ENCODE assay signal across 1 cellular context in the genomic region with DNA sequence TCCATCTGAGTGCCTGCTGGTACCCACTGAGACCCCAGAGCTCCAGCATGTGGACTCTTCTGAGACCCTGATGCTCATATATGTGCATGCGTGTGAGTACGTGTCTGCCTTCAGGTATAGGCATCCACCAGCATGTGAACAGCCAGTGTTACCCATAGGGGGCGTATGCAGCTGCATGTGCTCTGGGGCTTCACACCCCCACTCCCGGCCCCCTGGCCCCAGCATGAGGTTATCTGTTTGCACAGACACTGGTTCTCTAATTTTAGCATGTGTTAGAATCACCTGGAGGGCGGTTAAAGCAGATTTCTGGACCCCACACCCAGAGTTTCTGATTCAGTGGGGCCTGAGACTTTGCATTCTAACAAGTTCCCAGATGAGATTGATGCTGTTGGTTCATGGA.
TF ChIP-seq lines count a peak whose summit lies in the region.

No MANE protein-coding gene starts in this region.

TF ChIP-seq in K562, 482 proteins besides CTCF, POLR2A, EP300 and RAD21 (continued from another document and continues in another):
- TF ChIP-seq, protein P1, sequence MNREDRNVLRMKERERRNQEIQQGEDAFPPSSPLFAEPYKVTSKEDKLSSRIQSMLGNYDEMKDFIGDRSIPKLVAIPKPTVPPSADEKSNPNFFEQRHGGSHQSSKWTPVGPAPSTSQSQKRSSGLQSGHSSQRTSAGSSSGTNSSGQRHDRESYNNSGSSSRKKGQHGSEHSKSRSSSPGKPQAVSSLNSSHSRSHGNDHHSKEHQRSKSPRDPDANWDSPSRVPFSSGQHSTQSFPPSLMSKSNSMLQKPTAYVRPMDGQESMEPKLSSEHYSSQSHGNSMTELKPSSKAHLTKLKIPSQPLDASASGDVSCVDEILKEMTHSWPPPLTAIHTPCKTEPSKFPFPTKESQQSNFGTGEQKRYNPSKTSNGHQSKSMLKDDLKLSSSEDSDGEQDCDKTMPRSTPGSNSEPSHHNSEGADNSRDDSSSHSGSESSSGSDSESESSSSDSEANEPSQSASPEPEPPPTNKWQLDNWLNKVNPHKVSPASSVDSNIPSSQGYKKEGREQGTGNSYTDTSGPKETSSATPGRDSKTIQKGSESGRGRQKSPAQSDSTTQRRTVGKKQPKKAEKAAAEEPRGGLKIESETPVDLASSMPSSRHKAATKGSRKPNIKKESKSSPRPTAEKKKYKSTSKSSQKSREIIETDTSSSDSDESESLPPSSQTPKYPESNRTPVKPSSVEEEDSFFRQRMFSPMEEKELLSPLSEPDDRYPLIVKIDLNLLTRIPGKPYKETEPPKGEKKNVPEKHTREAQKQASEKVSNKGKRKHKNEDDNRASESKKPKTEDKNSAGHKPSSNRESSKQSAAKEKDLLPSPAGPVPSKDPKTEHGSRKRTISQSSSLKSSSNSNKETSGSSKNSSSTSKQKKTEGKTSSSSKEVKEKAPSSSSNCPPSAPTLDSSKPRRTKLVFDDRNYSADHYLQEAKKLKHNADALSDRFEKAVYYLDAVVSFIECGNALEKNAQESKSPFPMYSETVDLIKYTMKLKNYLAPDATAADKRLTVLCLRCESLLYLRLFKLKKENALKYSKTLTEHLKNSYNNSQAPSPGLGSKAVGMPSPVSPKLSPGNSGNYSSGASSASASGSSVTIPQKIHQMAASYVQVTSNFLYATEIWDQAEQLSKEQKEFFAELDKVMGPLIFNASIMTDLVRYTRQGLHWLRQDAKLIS (CRISPR knock-in tag; IDR thresholded peaks at IDR 0.05) = no peak
- TF ChIP-seq KDM1A (IDR thresholded peaks at IDR 0.05) (peak; percentile 84 to 92), U2AF2 (optimal IDR thresholded peaks at IDR 0.05; ENCODE audit: low read depth, low read length) (no peak), SRSF3 (IDR thresholded peaks at IDR 0.05; ENCODE audit: insufficient read depth, low read length) (no peak), TAF9B (IDR thresholded peaks at IDR 0.05; ENCODE audit: partially characterized antibody) (no peak), NFYB (IDR thresholded peaks at IDR 0.05; ENCODE audit: extremely low read depth, insufficient read length) (no peak), TRIM24 (IDR thresholded peaks at IDR 0.05) (0 out of 4 replicates have a peak, but pooled peaks of 1 of the 2 experiments have one; percentile 36), ZNF785 (CRISPR knock-in tag; IDR thresholded peaks at IDR 0.05) (no peak), POLR2AphosphoS5 (IDR thresholded peaks at IDR 0.05; ENCODE audit: control insufficient read depth, insufficient read depth, low read depth, low read length) (peak; percentile 66), SRF (CRISPR knock-in tag; IDR thresholded peaks at IDR 0.05) (peak in 1 of 2 experiments; percentile 42; a peak in 1 of 4 replicates), MCM2 (IDR thresholded peaks at IDR 0.05; ENCODE audit: low read depth) (no peak), PHF20 (IDR thresholded peaks at IDR 0.05; ENCODE audit: partially characterized antibody) (no peak), PRPF4 (IDR thresholded peaks at IDR 0.05; ENCODE audit: insufficient read depth, low read depth, low read length, poor library complexity, severe bottlenecking) (no peak), SUPT5H (IDR thresholded peaks at IDR 0.05) (no peak), BCOR (IDR thresholded peaks at IDR 0.05) (no peak), SPI1 (IDR thresholded peaks at IDR 0.05; ENCODE audit: borderline replicate concordance, low read depth, low read length) (no peak), ESRRA (IDR thresholded peaks at IDR 0.05; ENCODE audit: borderline replicate concordance, low read depth) (no peak; the same call in 1 of the 2 replicates), POLR3A (IDR thresholded peaks at IDR 0.05; ENCODE audit: borderline replicate concordance, extremely low read depth, insufficient read depth, insufficient read length) (no peak), ETS2 (tag; IDR thresholded peaks at IDR 0.05; ENCODE audit: borderline replicate concordance, poor library complexity, severe bottlenecking) (no peak)
- TF ChIP-seq, protein P2, sequence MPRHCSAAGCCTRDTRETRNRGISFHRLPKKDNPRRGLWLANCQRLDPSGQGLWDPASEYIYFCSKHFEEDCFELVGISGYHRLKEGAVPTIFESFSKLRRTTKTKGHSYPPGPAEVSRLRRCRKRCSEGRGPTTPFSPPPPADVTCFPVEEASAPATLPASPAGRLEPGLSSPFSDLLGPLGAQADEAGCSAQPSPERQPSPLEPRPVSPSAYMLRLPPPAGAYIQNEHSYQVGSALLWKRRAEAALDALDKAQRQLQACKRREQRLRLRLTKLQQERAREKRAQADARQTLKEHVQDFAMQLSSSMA (CRISPR knock-in tag; IDR thresholded peaks at IDR 0.05) = no peak
- TF ChIP-seq, protein P3, sequence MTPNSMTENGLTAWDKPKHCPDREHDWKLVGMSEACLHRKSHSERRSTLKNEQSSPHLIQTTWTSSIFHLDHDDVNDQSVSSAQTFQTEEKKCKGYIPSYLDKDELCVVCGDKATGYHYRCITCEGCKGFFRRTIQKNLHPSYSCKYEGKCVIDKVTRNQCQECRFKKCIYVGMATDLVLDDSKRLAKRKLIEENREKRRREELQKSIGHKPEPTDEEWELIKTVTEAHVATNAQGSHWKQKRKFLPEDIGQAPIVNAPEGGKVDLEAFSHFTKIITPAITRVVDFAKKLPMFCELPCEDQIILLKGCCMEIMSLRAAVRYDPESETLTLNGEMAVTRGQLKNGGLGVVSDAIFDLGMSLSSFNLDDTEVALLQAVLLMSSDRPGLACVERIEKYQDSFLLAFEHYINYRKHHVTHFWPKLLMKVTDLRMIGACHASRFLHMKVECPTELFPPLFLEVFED (CRISPR knock-in tag; conservative IDR thresholded peaks at IDR 0.05) = no peak
- TF ChIP-seq, protein P4, sequence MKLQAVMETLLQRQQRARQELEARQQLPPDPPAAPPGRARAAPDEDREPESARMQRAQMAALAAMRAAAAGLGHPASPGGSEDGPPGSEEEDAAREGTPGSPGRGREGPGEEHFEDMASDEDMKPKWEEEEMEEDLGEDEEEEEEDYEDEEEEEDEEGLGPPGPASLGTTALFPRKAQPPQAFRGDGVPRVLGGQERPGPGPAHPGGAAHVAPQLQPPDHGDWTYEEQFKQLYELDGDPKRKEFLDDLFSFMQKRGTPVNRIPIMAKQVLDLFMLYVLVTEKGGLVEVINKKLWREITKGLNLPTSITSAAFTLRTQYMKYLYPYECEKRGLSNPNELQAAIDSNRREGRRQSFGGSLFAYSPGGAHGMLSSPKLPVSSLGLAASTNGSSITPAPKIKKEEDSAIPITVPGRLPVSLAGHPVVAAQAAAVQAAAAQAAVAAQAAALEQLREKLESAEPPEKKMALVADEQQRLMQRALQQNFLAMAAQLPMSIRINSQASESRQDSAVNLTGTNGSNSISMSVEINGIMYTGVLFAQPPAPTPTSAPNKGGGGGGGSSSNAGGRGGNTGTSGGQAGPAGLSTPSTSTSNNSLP (IDR thresholded peaks at IDR 0.05; ENCODE audit: borderline replicate concordance, low read depth, low read length) = no peak
- TF ChIP-seq, protein P5, sequence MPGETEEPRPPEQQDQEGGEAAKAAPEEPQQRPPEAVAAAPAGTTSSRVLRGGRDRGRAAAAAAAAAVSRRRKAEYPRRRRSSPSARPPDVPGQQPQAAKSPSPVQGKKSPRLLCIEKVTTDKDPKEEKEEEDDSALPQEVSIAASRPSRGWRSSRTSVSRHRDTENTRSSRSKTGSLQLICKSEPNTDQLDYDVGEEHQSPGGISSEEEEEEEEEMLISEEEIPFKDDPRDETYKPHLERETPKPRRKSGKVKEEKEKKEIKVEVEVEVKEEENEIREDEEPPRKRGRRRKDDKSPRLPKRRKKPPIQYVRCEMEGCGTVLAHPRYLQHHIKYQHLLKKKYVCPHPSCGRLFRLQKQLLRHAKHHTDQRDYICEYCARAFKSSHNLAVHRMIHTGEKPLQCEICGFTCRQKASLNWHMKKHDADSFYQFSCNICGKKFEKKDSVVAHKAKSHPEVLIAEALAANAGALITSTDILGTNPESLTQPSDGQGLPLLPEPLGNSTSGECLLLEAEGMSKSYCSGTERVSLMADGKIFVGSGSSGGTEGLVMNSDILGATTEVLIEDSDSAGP (CRISPR knock-in tag; IDR thresholded peaks at IDR 0.05) = no peak
- TF ChIP-seq, protein P6, sequence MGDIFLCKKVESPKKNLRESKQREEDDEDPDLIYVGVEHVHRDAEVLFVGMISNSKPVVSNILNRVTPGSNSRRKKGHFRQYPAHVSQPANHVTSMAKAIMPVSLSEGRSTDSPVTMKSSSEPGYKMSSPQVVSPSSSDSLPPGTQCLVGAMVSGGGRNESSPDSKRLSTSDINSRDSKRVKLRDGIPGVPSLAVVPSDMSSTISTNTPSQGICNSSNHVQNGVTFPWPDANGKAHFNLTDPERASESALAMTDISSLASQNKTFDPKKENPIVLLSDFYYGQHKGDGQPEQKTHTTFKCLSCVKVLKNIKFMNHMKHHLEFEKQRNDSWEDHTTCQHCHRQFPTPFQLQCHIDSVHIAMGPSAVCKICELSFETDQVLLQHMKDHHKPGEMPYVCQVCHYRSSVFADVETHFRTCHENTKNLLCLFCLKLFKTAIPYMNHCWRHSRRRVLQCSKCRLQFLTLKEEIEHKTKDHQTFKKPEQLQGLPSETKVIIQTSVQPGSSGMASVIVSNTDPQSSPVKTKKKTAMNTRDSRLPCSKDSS (IDR thresholded peaks at IDR 0.05; ENCODE audit: low read depth, partially characterized antibody) = no peak
- TF ChIP-seq, protein P7, sequence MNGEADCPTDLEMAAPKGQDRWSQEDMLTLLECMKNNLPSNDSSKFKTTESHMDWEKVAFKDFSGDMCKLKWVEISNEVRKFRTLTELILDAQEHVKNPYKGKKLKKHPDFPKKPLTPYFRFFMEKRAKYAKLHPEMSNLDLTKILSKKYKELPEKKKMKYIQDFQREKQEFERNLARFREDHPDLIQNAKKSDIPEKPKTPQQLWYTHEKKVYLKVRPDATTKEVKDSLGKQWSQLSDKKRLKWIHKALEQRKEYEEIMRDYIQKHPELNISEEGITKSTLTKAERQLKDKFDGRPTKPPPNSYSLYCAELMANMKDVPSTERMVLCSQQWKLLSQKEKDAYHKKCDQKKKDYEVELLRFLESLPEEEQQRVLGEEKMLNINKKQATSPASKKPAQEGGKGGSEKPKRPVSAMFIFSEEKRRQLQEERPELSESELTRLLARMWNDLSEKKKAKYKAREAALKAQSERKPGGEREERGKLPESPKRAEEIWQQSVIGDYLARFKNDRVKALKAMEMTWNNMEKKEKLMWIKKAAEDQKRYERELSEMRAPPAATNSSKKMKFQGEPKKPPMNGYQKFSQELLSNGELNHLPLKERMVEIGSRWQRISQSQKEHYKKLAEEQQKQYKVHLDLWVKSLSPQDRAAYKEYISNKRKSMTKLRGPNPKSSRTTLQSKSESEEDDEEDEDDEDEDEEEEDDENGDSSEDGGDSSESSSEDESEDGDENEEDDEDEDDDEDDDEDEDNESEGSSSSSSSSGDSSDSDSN (IDR thresholded peaks at IDR 0.05; ENCODE audit: borderline replicate concordance in 1 of 2, low read depth in 2 of 2, low read length in 2 of 2) = no peak
- TF ChIP-seq, protein P8, sequence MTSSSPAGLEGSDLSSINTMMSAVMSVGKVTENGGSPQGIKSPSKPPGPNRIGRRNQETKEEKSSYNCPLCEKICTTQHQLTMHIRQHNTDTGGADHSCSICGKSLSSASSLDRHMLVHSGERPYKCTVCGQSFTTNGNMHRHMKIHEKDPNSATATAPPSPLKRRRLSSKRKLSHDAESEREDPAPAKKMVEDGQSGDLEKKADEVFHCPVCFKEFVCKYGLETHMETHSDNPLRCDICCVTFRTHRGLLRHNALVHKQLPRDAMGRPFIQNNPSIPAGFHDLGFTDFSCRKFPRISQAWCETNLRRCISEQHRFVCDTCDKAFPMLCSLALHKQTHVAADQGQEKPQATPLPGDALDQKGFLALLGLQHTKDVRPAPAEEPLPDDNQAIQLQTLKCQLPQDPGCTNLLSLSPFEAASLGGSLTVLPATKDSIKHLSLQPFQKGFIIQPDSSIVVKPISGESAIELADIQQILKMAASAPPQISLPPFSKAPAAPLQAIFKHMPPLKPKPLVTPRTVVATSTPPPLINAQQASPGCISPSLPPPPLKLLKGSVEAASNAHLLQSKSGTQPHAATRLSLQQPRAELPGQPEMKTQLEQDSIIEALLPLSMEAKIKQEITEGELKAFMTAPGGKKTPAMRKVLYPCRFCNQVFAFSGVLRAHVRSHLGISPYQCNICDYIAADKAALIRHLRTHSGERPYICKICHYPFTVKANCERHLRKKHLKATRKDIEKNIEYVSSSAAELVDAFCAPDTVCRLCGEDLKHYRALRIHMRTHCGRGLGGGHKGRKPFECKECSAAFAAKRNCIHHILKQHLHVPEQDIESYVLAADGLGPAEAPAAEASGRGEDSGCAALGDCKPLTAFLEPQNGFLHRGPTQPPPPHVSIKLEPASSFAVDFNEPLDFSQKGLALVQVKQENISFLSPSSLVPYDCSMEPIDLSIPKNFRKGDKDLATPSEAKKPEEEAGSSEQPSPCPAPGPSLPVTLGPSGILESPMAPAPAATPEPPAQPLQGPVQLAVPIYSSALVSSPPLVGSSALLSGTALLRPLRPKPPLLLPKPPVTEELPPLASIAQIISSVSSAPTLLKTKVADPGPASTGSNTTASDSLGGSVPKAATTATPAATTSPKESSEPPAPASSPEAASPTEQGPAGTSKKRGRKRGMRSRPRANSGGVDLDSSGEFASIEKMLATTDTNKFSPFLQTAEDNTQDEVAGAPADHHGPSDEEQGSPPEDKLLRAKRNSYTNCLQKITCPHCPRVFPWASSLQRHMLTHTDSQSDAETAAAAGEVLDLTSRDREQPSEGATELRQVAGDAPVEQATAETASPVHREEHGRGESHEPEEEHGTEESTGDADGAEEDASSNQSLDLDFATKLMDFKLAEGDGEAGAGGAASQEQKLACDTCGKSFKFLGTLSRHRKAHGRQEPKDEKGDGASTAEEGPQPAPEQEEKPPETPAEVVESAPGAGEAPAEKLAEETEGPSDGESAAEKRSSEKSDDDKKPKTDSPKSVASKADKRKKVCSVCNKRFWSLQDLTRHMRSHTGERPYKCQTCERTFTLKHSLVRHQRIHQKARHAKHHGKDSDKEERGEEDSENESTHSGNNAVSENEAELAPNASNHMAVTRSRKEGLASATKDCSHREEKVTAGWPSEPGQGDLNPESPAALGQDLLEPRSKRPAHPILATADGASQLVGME (CRISPR knock-in tag; IDR thresholded peaks at IDR 0.05) = no peak
- TF ChIP-seq, protein P9, sequence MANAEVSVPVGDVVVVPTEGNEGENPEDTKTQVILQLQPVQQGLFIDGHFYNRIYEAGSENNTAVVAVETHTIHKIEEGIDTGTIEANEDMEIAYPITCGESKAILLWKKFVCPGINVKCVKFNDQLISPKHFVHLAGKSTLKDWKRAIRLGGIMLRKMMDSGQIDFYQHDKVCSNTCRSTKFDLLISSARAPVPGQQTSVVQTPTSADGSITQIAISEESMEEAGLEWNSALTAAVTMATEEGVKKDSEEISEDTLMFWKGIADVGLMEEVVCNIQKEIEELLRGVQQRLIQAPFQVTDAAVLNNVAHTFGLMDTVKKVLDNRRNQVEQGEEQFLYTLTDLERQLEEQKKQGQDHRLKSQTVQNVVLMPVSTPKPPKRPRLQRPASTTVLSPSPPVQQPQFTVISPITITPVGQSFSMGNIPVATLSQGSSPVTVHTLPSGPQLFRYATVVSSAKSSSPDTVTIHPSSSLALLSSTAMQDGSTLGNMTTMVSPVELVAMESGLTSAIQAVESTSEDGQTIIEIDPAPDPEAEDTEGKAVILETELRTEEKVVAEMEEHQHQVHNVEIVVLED (CRISPR knock-in tag; IDR thresholded peaks at IDR 0.05) = no peak
- TF ChIP-seq, protein P10, sequence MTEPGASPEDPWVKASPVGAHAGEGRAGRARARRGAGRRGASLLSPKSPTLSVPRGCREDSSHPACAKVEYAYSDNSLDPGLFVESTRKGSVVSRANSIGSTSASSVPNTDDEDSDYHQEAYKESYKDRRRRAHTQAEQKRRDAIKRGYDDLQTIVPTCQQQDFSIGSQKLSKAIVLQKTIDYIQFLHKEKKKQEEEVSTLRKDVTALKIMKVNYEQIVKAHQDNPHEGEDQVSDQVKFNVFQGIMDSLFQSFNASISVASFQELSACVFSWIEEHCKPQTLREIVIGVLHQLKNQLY (CRISPR knock-in tag; conservative IDR thresholded peaks at IDR 0.05) = no peak
- TF ChIP-seq, protein P11, sequence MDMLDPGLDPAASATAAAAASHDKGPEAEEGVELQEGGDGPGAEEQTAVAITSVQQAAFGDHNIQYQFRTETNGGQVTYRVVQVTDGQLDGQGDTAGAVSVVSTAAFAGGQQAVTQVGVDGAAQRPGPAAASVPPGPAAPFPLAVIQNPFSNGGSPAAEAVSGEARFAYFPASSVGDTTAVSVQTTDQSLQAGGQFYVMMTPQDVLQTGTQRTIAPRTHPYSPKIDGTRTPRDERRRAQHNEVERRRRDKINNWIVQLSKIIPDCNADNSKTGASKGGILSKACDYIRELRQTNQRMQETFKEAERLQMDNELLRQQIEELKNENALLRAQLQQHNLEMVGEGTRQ (CRISPR knock-in tag; IDR thresholded peaks at IDR 0.05) = no peak
